Comparison of ENCODE assay signal across 1 cellular context in the genomic region with DNA sequence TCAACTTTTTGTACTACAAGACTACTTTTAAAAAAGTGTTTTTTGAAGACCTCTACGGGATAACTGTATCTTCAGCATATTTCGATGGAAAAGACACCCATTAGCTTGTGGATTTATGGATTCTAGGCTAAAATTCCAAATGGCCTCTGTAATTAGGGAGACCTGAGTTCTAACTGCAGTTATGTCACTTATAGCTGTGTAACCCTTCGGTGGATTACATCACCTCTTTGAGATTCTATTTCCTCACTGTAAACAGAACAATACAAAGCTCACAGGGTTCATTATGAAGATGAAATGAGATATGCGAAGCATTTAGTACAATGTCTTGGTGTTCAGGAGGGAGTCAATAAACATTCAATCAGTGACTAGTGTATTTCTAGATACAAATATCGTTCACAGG.
TF ChIP-seq lines count a peak whose summit lies in the region.

No MANE protein-coding gene starts in this region.

TF ChIP-seq in HepG2, 621 proteins besides CTCF, POLR2A, EP300 and RAD21 (continued from another document and continues in another):
- no peak for TF ChIP-seq ZNF781 (CRISPR knock-in tag; IDR thresholded peaks at IDR 0.05; ENCODE audit: borderline replicate concordance, not compliant biosample characterization)
- TF ChIP-seq CENPX (CRISPR knock-in tag; IDR thresholded peaks at IDR 0.05), result no peak
- TF ChIP-seq ZNF720 (CRISPR knock-in tag; IDR thresholded peaks at IDR 0.05), result no peak
- no peak for TF ChIP-seq ELF1 (CRISPR knock-in tag; IDR thresholded peaks at IDR 0.05)
- TF ChIP-seq TGIF2 (CRISPR knock-in tag; IDR thresholded peaks at IDR 0.05), result no peak
- TF ChIP-seq ZNF260 (CRISPR knock-in tag; IDR thresholded peaks at IDR 0.05; ENCODE audit: borderline replicate concordance, low read depth), result no peak
- TF ChIP-seq SMC3 (IDR thresholded peaks at IDR 0.05; ENCODE audit: low read length), result no peak
- peak; percentile 33; the same call in 1 of the 2 replicates for TF ChIP-seq MED1 (CRISPR knock-in tag; IDR thresholded peaks at IDR 0.05)
- TF ChIP-seq, protein P1, sequence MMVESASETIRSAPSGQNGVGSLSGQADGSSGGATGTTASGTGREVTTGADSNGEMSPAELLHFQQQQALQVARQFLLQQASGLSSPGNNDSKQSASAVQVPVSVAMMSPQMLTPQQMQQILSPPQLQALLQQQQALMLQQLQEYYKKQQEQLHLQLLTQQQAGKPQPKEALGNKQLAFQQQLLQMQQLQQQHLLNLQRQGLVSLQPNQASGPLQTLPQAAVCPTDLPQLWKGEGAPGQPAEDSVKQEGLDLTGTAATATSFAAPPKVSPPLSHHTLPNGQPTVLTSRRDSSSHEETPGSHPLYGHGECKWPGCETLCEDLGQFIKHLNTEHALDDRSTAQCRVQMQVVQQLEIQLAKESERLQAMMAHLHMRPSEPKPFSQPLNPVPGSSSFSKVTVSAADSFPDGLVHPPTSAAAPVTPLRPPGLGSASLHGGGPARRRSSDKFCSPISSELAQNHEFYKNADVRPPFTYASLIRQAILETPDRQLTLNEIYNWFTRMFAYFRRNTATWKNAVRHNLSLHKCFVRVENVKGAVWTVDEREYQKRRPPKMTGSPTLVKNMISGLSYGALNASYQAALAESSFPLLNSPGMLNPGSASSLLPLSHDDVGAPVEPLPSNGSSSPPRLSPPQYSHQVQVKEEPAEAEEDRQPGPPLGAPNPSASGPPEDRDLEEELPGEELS (CRISPR knock-in tag; IDR thresholded peaks at IDR 0.05), result peak; percentile 37; the same call in 1 of the 2 replicates
- peak; percentile 70 for TF ChIP-seq BCL6 (CRISPR knock-in tag; IDR thresholded peaks at IDR 0.05)
- no peak for TF ChIP-seq SMAD9 (CRISPR knock-in tag; IDR thresholded peaks at IDR 0.05)
- peak; percentile 21; the same call in 1 of the 2 replicates for TF ChIP-seq SALL1 (CRISPR knock-in tag; IDR thresholded peaks at IDR 0.05)
- no peak for TF ChIP-seq CENPT (CRISPR knock-in tag; IDR thresholded peaks at IDR 0.05; ENCODE audit: low read depth)
- TF ChIP-seq AGO1 (IDR thresholded peaks at IDR 0.05; ENCODE audit: low read depth, low read length, poor library complexity, severe bottlenecking), result no peak
- TF ChIP-seq, protein P2, sequence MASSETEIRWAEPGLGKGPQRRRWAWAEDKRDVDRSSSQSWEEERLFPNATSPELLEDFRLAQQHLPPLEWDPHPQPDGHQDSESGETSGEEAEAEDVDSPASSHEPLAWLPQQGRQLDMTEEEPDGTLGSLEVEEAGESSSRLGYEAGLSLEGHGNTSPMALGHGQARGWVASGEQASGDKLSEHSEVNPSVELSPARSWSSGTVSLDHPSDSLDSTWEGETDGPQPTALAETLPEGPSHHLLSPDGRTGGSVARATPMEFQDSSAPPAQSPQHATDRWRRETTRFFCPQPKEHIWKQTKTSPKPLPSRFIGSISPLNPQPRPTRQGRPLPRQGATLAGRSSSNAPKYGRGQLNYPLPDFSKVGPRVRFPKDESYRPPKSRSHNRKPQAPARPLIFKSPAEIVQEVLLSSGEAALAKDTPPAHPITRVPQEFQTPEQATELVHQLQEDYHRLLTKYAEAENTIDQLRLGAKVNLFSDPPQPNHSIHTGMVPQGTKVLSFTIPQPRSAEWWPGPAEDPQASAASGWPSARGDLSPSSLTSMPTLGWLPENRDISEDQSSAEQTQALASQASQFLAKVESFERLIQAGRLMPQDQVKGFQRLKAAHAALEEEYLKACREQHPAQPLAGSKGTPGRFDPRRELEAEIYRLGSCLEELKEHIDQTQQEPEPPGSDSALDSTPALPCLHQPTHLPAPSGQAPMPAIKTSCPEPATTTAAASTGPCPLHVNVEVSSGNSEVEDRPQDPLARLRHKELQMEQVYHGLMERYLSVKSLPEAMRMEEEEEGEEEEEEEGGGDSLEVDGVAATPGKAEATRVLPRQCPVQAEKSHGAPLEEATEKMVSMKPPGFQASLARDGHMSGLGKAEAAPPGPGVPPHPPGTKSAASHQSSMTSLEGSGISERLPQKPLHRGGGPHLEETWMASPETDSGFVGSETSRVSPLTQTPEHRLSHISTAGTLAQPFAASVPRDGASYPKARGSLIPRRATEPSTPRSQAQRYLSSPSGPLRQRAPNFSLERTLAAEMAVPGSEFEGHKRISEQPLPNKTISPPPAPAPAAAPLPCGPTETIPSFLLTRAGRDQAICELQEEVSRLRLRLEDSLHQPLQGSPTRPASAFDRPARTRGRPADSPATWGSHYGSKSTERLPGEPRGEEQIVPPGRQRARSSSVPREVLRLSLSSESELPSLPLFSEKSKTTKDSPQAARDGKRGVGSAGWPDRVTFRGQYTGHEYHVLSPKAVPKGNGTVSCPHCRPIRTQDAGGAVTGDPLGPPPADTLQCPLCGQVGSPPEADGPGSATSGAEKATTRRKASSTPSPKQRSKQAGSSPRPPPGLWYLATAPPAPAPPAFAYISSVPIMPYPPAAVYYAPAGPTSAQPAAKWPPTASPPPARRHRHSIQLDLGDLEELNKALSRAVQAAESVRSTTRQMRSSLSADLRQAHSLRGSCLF (CRISPR knock-in tag; IDR thresholded peaks at IDR 0.05; ENCODE audit: borderline replicate concordance), result no peak
- TF ChIP-seq, protein P3, sequence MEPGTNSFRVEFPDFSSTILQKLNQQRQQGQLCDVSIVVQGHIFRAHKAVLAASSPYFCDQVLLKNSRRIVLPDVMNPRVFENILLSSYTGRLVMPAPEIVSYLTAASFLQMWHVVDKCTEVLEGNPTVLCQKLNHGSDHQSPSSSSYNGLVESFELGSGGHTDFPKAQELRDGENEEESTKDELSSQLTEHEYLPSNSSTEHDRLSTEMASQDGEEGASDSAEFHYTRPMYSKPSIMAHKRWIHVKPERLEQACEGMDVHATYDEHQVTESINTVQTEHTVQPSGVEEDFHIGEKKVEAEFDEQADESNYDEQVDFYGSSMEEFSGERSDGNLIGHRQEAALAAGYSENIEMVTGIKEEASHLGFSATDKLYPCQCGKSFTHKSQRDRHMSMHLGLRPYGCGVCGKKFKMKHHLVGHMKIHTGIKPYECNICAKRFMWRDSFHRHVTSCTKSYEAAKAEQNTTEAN (CRISPR knock-in tag; conservative IDR thresholded peaks at IDR 0.05), result no peak
- no peak for TF ChIP-seq ZFAT (CRISPR knock-in tag; conservative IDR thresholded peaks at IDR 0.05)
- no peak for TF ChIP-seq POLR2AphosphoS5 (IDR thresholded peaks at IDR 0.05; ENCODE audit: low read depth, low read length)
- TF ChIP-seq ARNTL (CRISPR knock-in tag; IDR thresholded peaks at IDR 0.05), result no peak
- no peak for TF ChIP-seq ADNP (CRISPR knock-in tag; IDR thresholded peaks at IDR 0.05)
- TF ChIP-seq, protein P4, sequence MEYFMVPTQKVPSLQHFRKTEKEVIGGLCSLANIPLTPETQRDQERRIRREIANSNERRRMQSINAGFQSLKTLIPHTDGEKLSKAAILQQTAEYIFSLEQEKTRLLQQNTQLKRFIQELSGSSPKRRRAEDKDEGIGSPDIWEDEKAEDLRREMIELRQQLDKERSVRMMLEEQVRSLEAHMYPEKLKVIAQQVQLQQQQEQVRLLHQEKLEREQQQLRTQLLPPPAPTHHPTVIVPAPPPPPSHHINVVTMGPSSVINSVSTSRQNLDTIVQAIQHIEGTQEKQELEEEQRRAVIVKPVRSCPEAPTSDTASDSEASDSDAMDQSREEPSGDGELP (IDR thresholded peaks at IDR 0.05; ENCODE audit: borderline replicate concordance, low read depth), result no peak
- peak; percentile 17; the same call in 1 of the 2 replicates for TF ChIP-seq ERF (CRISPR knock-in tag; IDR thresholded peaks at IDR 0.05)
- no peak for TF ChIP-seq MAF1 (CRISPR knock-in tag; IDR thresholded peaks at IDR 0.05; ENCODE audit: borderline replicate concordance)
- no peak for TF ChIP-seq PRMT3 (CRISPR knock-in tag; IDR thresholded peaks at IDR 0.05; ENCODE audit: borderline replicate concordance, low read depth)
- TF ChIP-seq ZNF510 (CRISPR knock-in tag; IDR thresholded peaks at IDR 0.05; ENCODE audit: low read depth), result no peak
- TF ChIP-seq TP53 (CRISPR knock-in tag; conservative IDR thresholded peaks at IDR 0.05), result no peak
- TF ChIP-seq, protein P5, sequence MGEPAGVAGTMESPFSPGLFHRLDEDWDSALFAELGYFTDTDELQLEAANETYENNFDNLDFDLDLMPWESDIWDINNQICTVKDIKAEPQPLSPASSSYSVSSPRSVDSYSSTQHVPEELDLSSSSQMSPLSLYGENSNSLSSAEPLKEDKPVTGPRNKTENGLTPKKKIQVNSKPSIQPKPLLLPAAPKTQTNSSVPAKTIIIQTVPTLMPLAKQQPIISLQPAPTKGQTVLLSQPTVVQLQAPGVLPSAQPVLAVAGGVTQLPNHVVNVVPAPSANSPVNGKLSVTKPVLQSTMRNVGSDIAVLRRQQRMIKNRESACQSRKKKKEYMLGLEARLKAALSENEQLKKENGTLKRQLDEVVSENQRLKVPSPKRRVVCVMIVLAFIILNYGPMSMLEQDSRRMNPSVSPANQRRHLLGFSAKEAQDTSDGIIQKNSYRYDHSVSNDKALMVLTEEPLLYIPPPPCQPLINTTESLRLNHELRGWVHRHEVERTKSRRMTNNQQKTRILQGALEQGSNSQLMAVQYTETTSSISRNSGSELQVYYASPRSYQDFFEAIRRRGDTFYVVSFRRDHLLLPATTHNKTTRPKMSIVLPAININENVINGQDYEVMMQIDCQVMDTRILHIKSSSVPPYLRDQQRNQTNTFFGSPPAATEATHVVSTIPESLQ (CRISPR knock-in tag; conservative IDR thresholded peaks at IDR 0.05), result no peak
- no peak for TF ChIP-seq ZNF460 (CRISPR knock-in tag; IDR thresholded peaks at IDR 0.05; ENCODE audit: borderline replicate concordance)
- TF ChIP-seq ETV6 (CRISPR knock-in tag; conservative IDR thresholded peaks at IDR 0.05), result no peak
- no peak for TF ChIP-seq JUNB (CRISPR knock-in tag; IDR thresholded peaks at IDR 0.05; ENCODE audit: borderline replicate concordance)
- TF ChIP-seq FOXK2 (IDR thresholded peaks at IDR 0.05), result no peak
- no peak for TF ChIP-seq ZNF790 (CRISPR knock-in tag; IDR thresholded peaks at IDR 0.05; ENCODE audit: borderline replicate concordance)
- no peak for TF ChIP-seq ZNF225 (CRISPR knock-in tag; IDR thresholded peaks at IDR 0.05)
- TF ChIP-seq ZNF30 (CRISPR knock-in tag; IDR thresholded peaks at IDR 0.05), result no peak
- TF ChIP-seq ZNF879 (CRISPR knock-in tag; IDR thresholded peaks at IDR 0.05), result no peak
- TF ChIP-seq ZNF382 (CRISPR knock-in tag; IDR thresholded peaks at IDR 0.05; ENCODE audit: borderline replicate concordance), result no peak
- TF ChIP-seq, protein P6, sequence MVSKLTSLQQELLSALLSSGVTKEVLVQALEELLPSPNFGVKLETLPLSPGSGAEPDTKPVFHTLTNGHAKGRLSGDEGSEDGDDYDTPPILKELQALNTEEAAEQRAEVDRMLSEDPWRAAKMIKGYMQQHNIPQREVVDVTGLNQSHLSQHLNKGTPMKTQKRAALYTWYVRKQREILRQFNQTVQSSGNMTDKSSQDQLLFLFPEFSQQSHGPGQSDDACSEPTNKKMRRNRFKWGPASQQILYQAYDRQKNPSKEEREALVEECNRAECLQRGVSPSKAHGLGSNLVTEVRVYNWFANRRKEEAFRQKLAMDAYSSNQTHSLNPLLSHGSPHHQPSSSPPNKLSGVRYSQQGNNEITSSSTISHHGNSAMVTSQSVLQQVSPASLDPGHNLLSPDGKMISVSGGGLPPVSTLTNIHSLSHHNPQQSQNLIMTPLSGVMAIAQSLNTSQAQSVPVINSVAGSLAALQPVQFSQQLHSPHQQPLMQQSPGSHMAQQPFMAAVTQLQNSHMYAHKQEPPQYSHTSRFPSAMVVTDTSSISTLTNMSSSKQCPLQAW (CRISPR knock-in tag; IDR thresholded peaks at IDR 0.05), result no peak
- TF ChIP-seq NR3C1 (CRISPR knock-in tag; IDR thresholded peaks at IDR 0.05), result no peak
- TF ChIP-seq TEAD3 (CRISPR knock-in tag; optimal IDR thresholded peaks at IDR 0.05; ENCODE audit: borderline replicate concordance), result peak; percentile 38
- TF ChIP-seq PPARG (CRISPR knock-in tag; conservative IDR thresholded peaks at IDR 0.05), result no peak
- TF ChIP-seq, protein P7, sequence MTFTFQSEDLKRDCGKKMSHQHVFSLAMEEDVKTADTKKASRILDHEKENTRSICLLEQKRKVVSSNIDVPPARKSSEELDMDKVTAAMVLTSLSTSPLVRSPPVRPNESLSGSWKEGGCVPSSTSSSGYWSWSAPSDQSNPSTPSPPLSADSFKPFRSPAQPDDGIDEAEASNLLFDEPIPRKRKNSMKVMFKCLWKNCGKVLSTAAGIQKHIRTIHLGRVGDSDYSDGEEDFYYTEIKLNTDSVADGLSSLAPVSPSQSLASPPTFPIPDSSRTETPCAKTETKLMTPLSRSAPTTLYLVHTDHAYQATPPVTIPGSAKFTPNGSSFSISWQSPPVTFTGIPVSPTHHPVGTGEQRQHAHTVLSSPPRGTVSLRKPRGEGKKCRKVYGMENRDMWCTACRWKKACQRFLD (CRISPR knock-in tag; IDR thresholded peaks at IDR 0.05; ENCODE audit: borderline replicate concordance), result no peak
- peak; percentile 80 for TF ChIP-seq RARA (CRISPR knock-in tag; IDR thresholded peaks at IDR 0.05)
- TF ChIP-seq NONO (IDR thresholded peaks at IDR 0.05), result no peak
- no peak for TF ChIP-seq NONO (CRISPR knock-in tag; conservative IDR thresholded peaks at IDR 0.05)
- TF ChIP-seq WIZ (CRISPR knock-in tag; IDR thresholded peaks at IDR 0.05), result no peak
- no peak for TF ChIP-seq MEIS2 (CRISPR knock-in tag; IDR thresholded peaks at IDR 0.05)
- TF ChIP-seq U2AF2 (IDR thresholded peaks at IDR 0.05; ENCODE audit: low read depth, low read length), result no peak
- no peak for TF ChIP-seq ZSCAN25 (CRISPR knock-in tag; IDR thresholded peaks at IDR 0.05)
- TF ChIP-seq, protein P8, sequence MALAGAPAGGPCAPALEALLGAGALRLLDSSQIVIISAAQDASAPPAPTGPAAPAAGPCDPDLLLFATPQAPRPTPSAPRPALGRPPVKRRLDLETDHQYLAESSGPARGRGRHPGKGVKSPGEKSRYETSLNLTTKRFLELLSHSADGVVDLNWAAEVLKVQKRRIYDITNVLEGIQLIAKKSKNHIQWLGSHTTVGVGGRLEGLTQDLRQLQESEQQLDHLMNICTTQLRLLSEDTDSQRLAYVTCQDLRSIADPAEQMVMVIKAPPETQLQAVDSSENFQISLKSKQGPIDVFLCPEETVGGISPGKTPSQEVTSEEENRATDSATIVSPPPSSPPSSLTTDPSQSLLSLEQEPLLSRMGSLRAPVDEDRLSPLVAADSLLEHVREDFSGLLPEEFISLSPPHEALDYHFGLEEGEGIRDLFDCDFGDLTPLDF (CRISPR knock-in tag; IDR thresholded peaks at IDR 0.05), result 0 out of 2 replicates have a peak, but pooled peaks have one; percentile 20
- no peak for TF ChIP-seq ZNF577 (CRISPR knock-in tag; IDR thresholded peaks at IDR 0.05; ENCODE audit: borderline replicate concordance, low read depth)
- TF ChIP-seq ZNF891 (CRISPR knock-in tag; IDR thresholded peaks at IDR 0.05), result no peak
- TF ChIP-seq, protein P9, sequence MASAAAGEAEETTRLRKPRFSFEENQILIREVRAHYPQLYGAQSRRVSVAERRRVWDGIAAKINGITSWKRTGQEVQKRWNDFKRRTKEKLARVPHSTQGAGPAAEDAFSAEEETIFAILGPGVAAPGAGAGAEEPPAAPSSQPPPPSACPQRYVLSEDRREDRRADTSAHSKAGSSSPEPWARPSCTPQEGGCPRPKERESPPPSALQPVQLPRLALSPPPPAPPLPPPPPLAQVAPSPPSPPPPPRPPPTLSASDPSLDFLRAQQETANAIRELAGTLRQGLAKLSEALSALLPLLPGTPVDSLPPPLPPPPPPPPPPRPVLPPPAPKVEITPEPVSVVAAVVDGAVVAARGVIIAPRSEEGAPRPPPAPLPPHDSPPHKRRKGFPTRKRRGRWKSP (CRISPR knock-in tag; IDR thresholded peaks at IDR 0.05), result peak; percentile 31; the same call in 1 of the 2 replicates
- no peak for TF ChIP-seq ZNF253 (CRISPR knock-in tag; IDR thresholded peaks at IDR 0.05; ENCODE audit: borderline replicate concordance)
- no peak for TF ChIP-seq ZNF569 (CRISPR knock-in tag; IDR thresholded peaks at IDR 0.05; ENCODE audit: borderline replicate concordance)
- no peak for TF ChIP-seq MEF2D (CRISPR knock-in tag; IDR thresholded peaks at IDR 0.05)
